8 cellular contexts compared by ENCODE assay signal in the genomic region with DNA sequence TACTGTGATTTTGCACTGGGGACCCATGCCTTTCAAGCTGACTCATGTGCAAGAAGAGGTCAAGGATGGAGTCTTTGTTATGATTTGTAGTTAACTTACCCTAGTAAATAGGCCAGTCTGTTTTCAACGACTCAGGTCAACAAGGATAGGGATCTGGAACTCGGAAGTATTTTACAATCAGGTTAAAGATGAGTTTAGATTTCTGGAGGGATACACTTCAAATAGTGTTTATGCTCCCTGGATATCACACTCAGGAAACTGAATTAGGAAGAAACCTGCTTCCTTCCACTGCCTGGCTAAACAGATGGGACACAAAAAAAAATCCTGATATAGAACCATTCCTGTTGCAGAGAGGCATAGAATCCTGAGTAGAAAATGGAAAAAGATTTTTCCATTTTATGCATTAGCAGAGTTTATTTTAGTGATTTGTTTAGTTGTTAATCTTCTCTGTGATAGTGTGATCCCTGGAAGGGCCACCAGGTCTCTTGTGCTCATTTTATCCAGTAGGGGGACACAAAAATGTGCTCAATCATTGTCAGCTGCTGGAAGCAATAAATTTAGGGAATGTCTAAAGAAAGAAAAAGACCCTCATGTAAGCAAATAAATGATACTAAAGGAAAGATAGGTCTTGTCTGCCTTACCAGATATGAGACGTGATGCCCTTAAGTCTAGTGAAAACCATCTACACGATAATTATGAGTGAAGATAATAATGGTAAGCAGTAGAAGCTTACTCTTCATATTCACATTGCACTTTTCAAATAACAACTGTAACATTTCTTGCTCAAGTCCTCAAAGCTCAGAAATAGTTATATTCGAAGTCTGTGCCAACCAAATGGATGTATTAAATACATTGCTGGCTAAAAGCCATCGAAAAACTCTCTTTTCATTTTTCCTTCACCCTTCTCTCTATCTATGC.
DNase-seq lines count a peak whose midpoint lies in the region; ATAC-seq and TF ChIP-seq lines count a peak whose summit lies in the region.

No MANE protein-coding gene starts in this region.

- no peak overlapping the region for H3K9ac ChIP-seq in Karpas-422 (ENCODE audit: low read length)

- CTCF ChIA-PET in activated CD8-positive, alpha-beta T cell treated with anti-CD3 and anti-CD28 coated beads for 36 hours (lab: Charles Lee), result interaction anchor here (1.2 to 1.3 kb wide), 3 partner anchors 10 to 306 kb away, joined by 3 to 4 read pairs (median 4); no protein-coding TSS in a partner anchor
- CTCF ChIA-PET in activated CD8-positive, alpha-beta T cell treated with anti-CD3 and anti-CD28 coated beads, Interleukin-2, amount 10 ng/mL, durations not matched to agents 7 days and 5 days (lab: Charles Lee), result interaction anchor here (0.7 to 1.6 kb wide), 2 partner anchors 9 to 68 kb away, joined by 3 to 6 read pairs; no protein-coding TSS in a partner anchor

- no peaks in the 10 kb centered on the region for H3K36me3 Mint-ChIP-seq in activated CD8-positive, alpha-beta T cell treated with anti-CD3 and anti-CD28 coated beads for 36 hours (ENCODE audit: low read depth)
- H3K36me3 Mint-ChIP-seq in activated CD8-positive, alpha-beta T cell treated with anti-CD3 and anti-CD28 coated beads, Interleukin-2, amount 10 ng/mL, durations not matched to agents 7 days and 5 days (ENCODE audit: low read depth), result no peaks in the 10 kb centered on the region
- H3K36me3 Mint-ChIP-seq in nephron (ENCODE audit: low read depth), result no peaks in the 10 kb centered on the region

- intact Hi-C loops in activated CD8-positive, alpha-beta T cell treated with anti-CD3 and anti-CD28 coated beads for 36 hours (cut with micrococcal nuclease), result no loop called here

- H3K27ac ChIP-seq in ectodermal cell (ENCODE audit: insufficient read depth, low read depth, low read length, poor library complexity, severe bottlenecking) (peak overlapping the region; percentile 71), Karpas-422 (ENCODE audit: low read length) (no peak overlapping the region)

- no peaks in the 10 kb centered on the region for H3K9me3 ChIP-seq in ectodermal cell (ENCODE audit: control insufficient read depth, low read length)
- H3K9me3 ChIP-seq in Karpas-422 (ENCODE audit: low read length), result no peaks in the 10 kb centered on the region

- peaks cover 1% of the 10 kb centered on the region for H3K27me3 Mint-ChIP-seq in activated CD8-positive, alpha-beta T cell treated with anti-CD3 and anti-CD28 coated beads for 36 hours
- H3K27me3 Mint-ChIP-seq in activated CD8-positive, alpha-beta T cell treated with anti-CD3 and anti-CD28 coated beads, Interleukin-2, amount 10 ng/mL, durations not matched to agents 7 days and 5 days (ENCODE audit: low read depth), result no peaks in the 10 kb centered on the region
- H3K27me3 Mint-ChIP-seq in nephron (ENCODE audit: low read depth), result no peaks in the 10 kb centered on the region

- H3K79me2 ChIP-seq in Karpas-422 (ENCODE audit: low read length), result no peaks in the 10 kb centered on the region

- H3K36me3 ChIP-seq in ectodermal cell (ENCODE audit: control insufficient read depth, insufficient read depth, low read length), result no peaks in the 10 kb centered on the region
- H3K36me3 ChIP-seq in Karpas-422 (ENCODE audit: insufficient read depth, low read length), result no peaks in the 10 kb centered on the region

- H3K4me1 Mint-ChIP-seq in activated CD8-positive, alpha-beta T cell treated with anti-CD3 and anti-CD28 coated beads for 36 hours (ENCODE audit: low read depth), result peaks cover 42% of the 10 kb centered on the region
- peaks cover 20% of the 10 kb centered on the region for H3K4me1 Mint-ChIP-seq in activated CD8-positive, alpha-beta T cell treated with anti-CD3 and anti-CD28 coated beads, Interleukin-2, amount 10 ng/mL, durations not matched to agents 7 days and 5 days (ENCODE audit: low read depth)
- H3K4me1 Mint-ChIP-seq in nephron, result peaks cover 94% of the 10 kb centered on the region

- no peak overlapping the region for H3K4me3 Mint-ChIP-seq in activated CD8-positive, alpha-beta T cell treated with anti-CD3 and anti-CD28 coated beads for 36 hours
- H3K4me3 Mint-ChIP-seq in activated CD8-positive, alpha-beta T cell treated with anti-CD3 and anti-CD28 coated beads, Interleukin-2, amount 10 ng/mL, durations not matched to agents 7 days and 5 days, result no peak overlapping the region
- H3K4me3 Mint-ChIP-seq in nephron, result peak overlapping the region in 2 of 3 experiments; percentile 34 to 35

- H3K9me2 ChIP-seq in Karpas-422 (replicated peaks; ENCODE audit: insufficient read depth, low read length), result no peaks in the 10 kb centered on the region

- no peak overlapping the region for H3K4me2 ChIP-seq in Karpas-422 (ENCODE audit: low read depth, low read length, poor library complexity, severe bottlenecking)

- no peaks in the 10 kb centered on the region for H3K9me3 Mint-ChIP-seq in activated CD8-positive, alpha-beta T cell treated with anti-CD3 and anti-CD28 coated beads for 36 hours
- no peaks in the 10 kb centered on the region for H3K9me3 Mint-ChIP-seq in activated CD8-positive, alpha-beta T cell treated with anti-CD3 and anti-CD28 coated beads, Interleukin-2, amount 10 ng/mL, durations not matched to agents 7 days and 5 days (ENCODE audit: insufficient read depth)
- H3K9me3 Mint-ChIP-seq in nephron, result no peaks in the 10 kb centered on the region

- no peak overlapping the region for H2AFZ ChIP-seq in Karpas-422 (ENCODE audit: low read length)

- no peak for DNase-seq in activated CD8-positive, alpha-beta T cell treated with anti-CD3 and anti-CD28 coated beads for 36 hours
- DNase-seq in activated CD8-positive, alpha-beta T cell treated with anti-CD3 and anti-CD28 coated beads, Interleukin-2, amount 10 ng/mL, durations not matched to agents 7 days and 5 days, result no peak
- DNase-seq in NCI-H82 (lab: John Stamatoyannopoulos, UW) (peak; percentile 77), Karpas-422 (no peak)
- no peak for DNase-seq in stimulated activated CD4-positive, alpha-beta T cell treated with anti-CD3 and anti-CD28 coated beads, Interleukin-15, amount 100 ng/mL, for 24 hours

- 65 to 71% methylated on average over 4 to 6 of the region's 6 CpGs for WGBS in ectodermal cell, 2 experiments

- H3K27me3 ChIP-seq in ectodermal cell (ENCODE audit: control insufficient read depth, insufficient read depth, low read length, poor library complexity, severe bottlenecking) (no peaks in the 10 kb centered on the region), Karpas-422 (ENCODE audit: low read length) (no peaks in the 10 kb centered on the region)

- H3K27ac Mint-ChIP-seq in activated CD8-positive, alpha-beta T cell treated with anti-CD3 and anti-CD28 coated beads for 36 hours, result no peak overlapping the region
- no peak overlapping the region for H3K27ac Mint-ChIP-seq in activated CD8-positive, alpha-beta T cell treated with anti-CD3 and anti-CD28 coated beads, Interleukin-2, amount 10 ng/mL, durations not matched to agents 7 days and 5 days
- peak overlapping the region; percentile 84 to 92 (median 90) for H3K27ac Mint-ChIP-seq in nephron

- H3K4me3 ChIP-seq in ectodermal cell (ENCODE audit: insufficient read depth, low read depth, low read length), result no peak overlapping the region
- no peak overlapping the region for H3K4me3 ChIP-seq in Karpas-422 (ENCODE audit: low read length)

- TF ChIP-seq CTCF in activated CD8-positive, alpha-beta T cell treated with anti-CD3 and anti-CD28 coated beads for 36 hours (IDR thresholded peaks at IDR 0.05), result peak; percentile 58
- peak; percentile 40 to 60 (median 42) for TF ChIP-seq CTCF in nephron (IDR thresholded peaks at IDR 0.05; ENCODE audit: unreplicated experiment in 3 of 3)

- H3K4me1 ChIP-seq in ectodermal cell (ENCODE audit: control insufficient read depth, insufficient read depth, low read length), result peaks cover 32% of the 10 kb centered on the region
- H3K4me1 ChIP-seq in Karpas-422 (ENCODE audit: low read length), result no peaks in the 10 kb centered on the region

- POLR2A ChIA-PET in activated CD8-positive, alpha-beta T cell treated with anti-CD3 and anti-CD28 coated beads for 36 hours (lab: Charles Lee), result no interaction called here
- POLR2A ChIA-PET in activated CD8-positive, alpha-beta T cell treated with anti-CD3 and anti-CD28 coated beads, Interleukin-2, amount 10 ng/mL, durations not matched to agents 7 days and 5 days (lab: Charles Lee), result no interaction called here

- H4K20me1 ChIP-seq in Karpas-422 (ENCODE audit: insufficient read depth, low read depth, low read length), result no peaks in the 10 kb centered on the region

- no peak for ATAC-seq in activated CD8-positive, alpha-beta T cell treated with anti-CD3 and anti-CD28 coated beads for 36 hours
- no peak for ATAC-seq in activated CD8-positive, alpha-beta T cell treated with anti-CD3 and anti-CD28 coated beads, Interleukin-2, amount 10 ng/mL, durations not matched to agents 7 days and 5 days
- no peak for ATAC-seq in GM21825 (IDR thresholded peaks at IDR 0.05; ENCODE audit: unreplicated experiment)

Comparison
In these comparisons a context has a peak if more than half of its experiments do, and no peak if none do; other contexts are left out.
1. H3K27ac Mint-ChIP-seq: peak in nephron (3 of 3); none in activated CD8-positive, alpha-beta T cell treated with anti-CD3 and anti-CD28 coated beads for 36 hours (single experiment) and activated CD8-positive, alpha-beta T cell treated with anti-CD3 and anti-CD28 coated beads, Interleukin-2, amount 10 ng/mL, durations not matched to agents 7 days and 5 days (single experiment).
2. H3K4me3 Mint-ChIP-seq: peak in nephron (2 of 3); none in activated CD8-positive, alpha-beta T cell treated with anti-CD3 and anti-CD28 coated beads for 36 hours (single experiment) and activated CD8-positive, alpha-beta T cell treated with anti-CD3 and anti-CD28 coated beads, Interleukin-2, amount 10 ng/mL, durations not matched to agents 7 days and 5 days (single experiment).